In genomic region chr7:146397141-146397540, GRCh38 we compare ENCODE assay signal across 29 cellular contexts.
"Had no signal": no experiment of that assay in that cellular context is flagged by ENCODE, and none has a peak within 500 bp of the region (broad histone marks: within the 10 kb centered on the region; RNA-seq: fewer than 3 reads in every experiment).

No MANE protein-coding gene starts in this region.

- H3K27ac ChIP-seq: brain microvascular endothelial cell, colonic mucosa, KMS-11, SJCRH30, SK-N-MC, VCaP had no signal

- DNase-seq: activated B cell treated with CpG ODN at 0.5 μM for 24 hours; activated CD4-positive, alpha-beta memory T cell treated with anti-CD3 and anti-CD28 coated beads for 36 hours; activated CD4-positive, alpha-beta T cell treated with anti-CD3 and anti-CD28 coated beads for 4 hours; activated CD4-positive, alpha-beta T cell treated with anti-CD3 and anti-CD28 coated beads, Interleukin-2, amount 50 U/mL, for 1 hour; activated CD4-positive, CD25-positive, alpha-beta regulatory T cell treated with anti-CD3 and anti-CD28 coated beads, Interleukin-2, amount 50 U/mL, for 72 hours; activated CD8-positive, alpha-beta memory T cell treated with anti-CD3 and anti-CD28 coated beads, Interleukin-2, amount 50 U/mL, for 4 hours; activated effector memory CD4-positive, alpha-beta T cell treated with Interleukin-2 at 50 U/mL for 16 hours; activated naive CD4-positive, alpha-beta T cell treated with anti-CD3 and anti-CD28 coated beads, Interleukin-2, amount 10 ng/mL, durations not matched to agents 7 days and 5 days; activated naive CD8-positive, alpha-beta T cell treated with anti-CD3 and anti-CD28 coated beads, Interleukin-2, amount 50 U/mL, for 24 hours; activated T-cell treated with anti-CD3 and anti-CD28 coated beads for 4 hours; activated T-cell treated with anti-CD3 and anti-CD28 coated beads, Interleukin-2, amount 50 U/mL, for 4 hours; anterior cingulate cortex; brain microvascular endothelial cell; colonic mucosa; NCI-H1092 treated with DMSO at 0.1 percent for 48 hours; NCI-H1417; NCI-H1694; NCI-H1930; NCI-H2081 treated with DMSO at 0.1 percent for 48 hours; NCI-H226; NCI-H446 treated with DMSO at 0.1 percent for 48 hours; NCI-H524; NCI-H69; NCI-H82; SHP77; SJCRH30 had no signal

- ATAC-seq: activated naive CD8-positive, alpha-beta T cell treated with anti-CD3 and anti-CD28 coated beads, Interleukin-2, amount 50 U/mL, for 24 hours; activated T-cell treated with anti-CD3 and anti-CD28 coated beads, Interleukin-2, amount 50 U/mL, for 4 hours had no signal
